In the genomic region with DNA sequence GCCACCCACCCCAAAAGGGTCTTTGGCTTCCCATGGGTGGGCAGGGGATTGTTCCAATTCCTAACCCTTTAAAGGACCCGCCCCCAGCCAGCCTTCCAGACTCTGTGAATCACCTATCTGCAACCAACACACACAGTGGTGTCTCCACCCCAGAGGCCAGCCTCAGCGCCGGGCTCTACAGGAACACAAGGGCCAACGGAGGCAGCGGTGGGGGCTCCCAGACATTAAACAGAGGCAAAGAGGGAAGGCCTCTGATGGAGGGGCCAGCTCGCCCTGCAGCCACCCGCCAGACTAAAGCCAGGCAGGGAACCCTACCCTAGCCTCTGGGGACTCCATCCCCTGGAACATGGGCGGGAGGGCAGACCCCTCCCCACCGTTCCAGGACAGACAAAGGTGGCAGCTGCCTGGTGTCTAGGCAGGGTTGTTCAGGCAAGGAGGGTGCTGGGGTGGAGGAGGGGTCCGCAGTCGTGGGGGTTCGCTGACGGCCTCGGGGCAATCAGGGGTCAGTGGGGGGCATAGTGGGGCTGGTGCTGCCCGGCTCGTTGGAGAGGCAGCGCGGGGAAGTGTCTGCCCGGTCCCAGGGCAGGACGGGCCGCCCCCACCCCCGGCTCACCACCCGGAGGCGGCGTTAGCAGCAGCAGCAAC, we compare ENCODE assay signal across 8 cellular contexts. TPM values are rescaled to one million over a fixed set of nuclear protein-coding genes. Genes with fewer than 3 reads are reported as not detected.
DNase-seq lines count a peak whose midpoint lies in the region; ATAC-seq and TF ChIP-seq lines count a peak whose summit lies in the region.

No MANE protein-coding gene starts in this region.

- H3K27me3 ChIP-seq in SK-N-SH (ENCODE audit: insufficient read depth) = no peaks in the 10 kb centered on the region
- no peaks in the 10 kb centered on the region for H3K27me3 ChIP-seq in esophagus (ENCODE audit: control insufficient read depth in 1 of 2, insufficient read depth in 2 of 2, low read length in 2 of 2)

- no peaks in the 10 kb centered on the region for H3K9me3 Mint-ChIP-seq in natural killer cell treated with Interleukin-12 subunit alpha and Interleukin-12 subunit beta and Interleukin-15 and Interleukin-18, amount 100 ng/mL, for 72 hours

- TF ChIP-seq EP300 in SK-N-SH (IDR thresholded peaks at IDR 0.05; ENCODE audit: borderline replicate concordance in 1 of 2, low read depth in 1 of 2, low read length in 1 of 2) = no peak

- peaks cover 14 to 43% of the 10 kb centered on the region in 2 experiments; a peak in 2 of 4 replicates for H3K4me1 ChIP-seq in SK-N-SH (ENCODE audit: control insufficient read depth in 1 of 2, insufficient read depth in 2 of 2, low read depth in 1 of 2, low read length in 1 of 2)
- peaks cover 13 to 25% of the 10 kb centered on the region in 2 donors for H3K4me1 ChIP-seq in esophagus (ENCODE audit: control insufficient read depth in 2 of 2, insufficient read depth in 2 of 2, low read length in 1 of 2)

- no peak for TF ChIP-seq CTCF in GM12864 (IDR thresholded peaks at IDR 0.05; ENCODE audit: low read depth, low read length, missing control alignments)
- TF ChIP-seq CTCF in SK-N-SH (IDR thresholded peaks at IDR 0.05) = no peak

- no peak for TF ChIP-seq POLR2A in GM18505 (IDR thresholded peaks at IDR 0.05; ENCODE audit: borderline replicate concordance, extremely low read depth, insufficient read depth, insufficient read length)

- no peaks in the 10 kb centered on the region for H3K9me3 ChIP-seq in SK-N-SH
- no peaks in the 10 kb centered on the region for H3K9me3 ChIP-seq in esophagus (ENCODE audit: control insufficient read depth in 2 of 2, insufficient read depth in 1 of 2, low read depth in 1 of 2, low read length in 1 of 2)

- no peaks in the 10 kb centered on the region for H3K36me3 Mint-ChIP-seq in natural killer cell treated with Interleukin-12 subunit alpha and Interleukin-12 subunit beta and Interleukin-15 and Interleukin-18, amount 100 ng/mL, for 72 hours

- WGBS in SK-N-SH (ENCODE audit: low lambda C conversion rate) = 55% methylated on average over 8 of the region's 25 CpGs
- WGBS in esophagus, 2 donors = 4 to 12% methylated on average over 24 to 25 of the region's 25 CpGs

- H3K9ac ChIP-seq in SK-N-SH = peak overlapping the region; percentile 87

- peak overlapping the region; percentile 92 for H2AFZ ChIP-seq in SK-N-SH (ENCODE audit: low read depth)

- peak overlapping the region; percentile 48 to 81; a peak in 3 of 4 replicates for H3K27ac ChIP-seq in SK-N-SH (ENCODE audit: low read depth in 2 of 2, low read length in 1 of 2)
- peak overlapping the region; percentile 96 to 98 for H3K27ac ChIP-seq in esophagus (ENCODE audit: low read depth in 2 of 2, low read length in 1 of 2)

- 0 out of 2 replicates have a peak, but pooled peaks cover 3% of the 10 kb centered on the region for H3K79me2 ChIP-seq in SK-N-SH (ENCODE audit: insufficient read depth)

- CTCF ChIA-PET in SK-N-SH (lab: Yijun Ruan, JAX) = interaction anchor here (1.2 to 3.3 kb wide), 4 partner anchors 31 to 68 kb away, joined by 3 to 14 read pairs (median 8); a partner anchor contains a TSS

- H3K27me3 Mint-ChIP-seq in natural killer cell treated with Interleukin-12 subunit alpha and Interleukin-12 subunit beta and Interleukin-15 and Interleukin-18, amount 100 ng/mL, for 72 hours = no peaks in the 10 kb centered on the region

- peaks cover 17 to 38% of the 10 kb centered on the region in 2 donors for H3K4me1 Mint-ChIP-seq in natural killer cell treated with Interleukin-12 subunit alpha and Interleukin-12 subunit beta and Interleukin-15 and Interleukin-18, amount 100 ng/mL, for 72 hours (ENCODE audit: low read depth in 2 of 2)

- H3K36me3 ChIP-seq in SK-N-SH (replicated peaks in 1 of 2; ENCODE audit: control insufficient read depth in 1 of 2, insufficient read depth in 2 of 2, low read length in 1 of 2) = no peaks in the 10 kb centered on the region
- H3K36me3 ChIP-seq in esophagus (ENCODE audit: control insufficient read depth in 2 of 2, insufficient read depth in 2 of 2, low read length in 1 of 2) = peaks cover 3 to 7% of the 10 kb centered on the region in 2 donors

- no peaks in the 10 kb centered on the region for H4K20me1 ChIP-seq in SK-N-SH (ENCODE audit: insufficient read depth)

- H3K4me3 ChIP-seq in GM12864 (ENCODE audit: low read depth, low read length) = peak overlapping the region; percentile 67
- H3K4me3 ChIP-seq in SK-N-SH (ENCODE audit: low read depth in 2 of 2, low read length in 1 of 2) = peak overlapping the region; percentile 59 to 78
- peak overlapping the region; percentile 69 to 82 for H3K4me3 ChIP-seq in esophagus (ENCODE audit: low read depth in 1 of 2, low read length in 2 of 2)

- POLR2A ChIA-PET in SK-N-SH (lab: Yijun Ruan, JAX) = interaction anchor here (1.0 to 2.4 kb wide), 3 partner anchors 31 to 40 kb away, joined by 3 to 9 read pairs (median 6); no protein-coding TSS in a partner anchor

- peak overlapping the region; percentile 100 for H3K4me2 ChIP-seq in SK-N-SH

- peaks cover 13% of the 10 kb centered on the region for H3F3A ChIP-seq in SK-N-SH (replicated peaks; ENCODE audit: insufficient read depth)

- no peaks in the 10 kb centered on the region for H3K9me2 ChIP-seq in SK-N-SH

- H3K27ac Mint-ChIP-seq in natural killer cell treated with Interleukin-12 subunit alpha and Interleukin-12 subunit beta and Interleukin-15 and Interleukin-18, amount 100 ng/mL, for 72 hours = peak overlapping the region; percentile 50 to 81

- no peak for DNase-seq in GM12864 (ENCODE audit: low read depth)
- no peak for DNase-seq in SK-N-SH
- DNase-seq in natural killer cell treated with Interleukin-12 subunit alpha and Interleukin-12 subunit beta and Interleukin-15 and Interleukin-18, amount 100 ng/mL, for 72 hours (ENCODE audit: low spot score) = no peak
- no peak for DNase-seq in Ammon's horn (ENCODE audit: low spot score)
- DNase-seq in NCI-H82 treated with DMSO at 0.1 percent for 48 hours (lab: John Stamatoyannopoulos, UW; ENCODE audit: unreplicated experiment) = no peak
- DNase-seq in cerebellar cortex (ENCODE audit: low spot score) = no peak

- TF ChIP-seq RAD21 in SK-N-SH (IDR thresholded peaks at IDR 0.05; ENCODE audit: low read length) = no peak

- H3K4me3 Mint-ChIP-seq in natural killer cell treated with Interleukin-12 subunit alpha and Interleukin-12 subunit beta and Interleukin-15 and Interleukin-18, amount 100 ng/mL, for 72 hours = peak overlapping the region; percentile 74

- ATAC-seq in natural killer cell treated with Interleukin-12 subunit alpha and Interleukin-12 subunit beta and Interleukin-15 and Interleukin-18, amount 100 ng/mL, for 72 hours = no peak
- no peak for ATAC-seq in GM18505 (IDR thresholded peaks at IDR 0.05; ENCODE audit: unreplicated experiment)

TF ChIP-seq in SK-N-SH, 30 proteins besides CTCF, POLR2A, EP300 and RAD21:
- no peak for TF ChIP-seq RXRA (IDR thresholded peaks at IDR 0.05; ENCODE audit: borderline replicate concordance, low read depth)
- TF ChIP-seq FOXJ3 (CRISPR knock-in tag; IDR thresholded peaks at IDR 0.05) = no peak
- TF ChIP-seq RCOR1 (IDR thresholded peaks at IDR 0.05; ENCODE audit: low read length) = no peak
- TF ChIP-seq, protein P1, sequence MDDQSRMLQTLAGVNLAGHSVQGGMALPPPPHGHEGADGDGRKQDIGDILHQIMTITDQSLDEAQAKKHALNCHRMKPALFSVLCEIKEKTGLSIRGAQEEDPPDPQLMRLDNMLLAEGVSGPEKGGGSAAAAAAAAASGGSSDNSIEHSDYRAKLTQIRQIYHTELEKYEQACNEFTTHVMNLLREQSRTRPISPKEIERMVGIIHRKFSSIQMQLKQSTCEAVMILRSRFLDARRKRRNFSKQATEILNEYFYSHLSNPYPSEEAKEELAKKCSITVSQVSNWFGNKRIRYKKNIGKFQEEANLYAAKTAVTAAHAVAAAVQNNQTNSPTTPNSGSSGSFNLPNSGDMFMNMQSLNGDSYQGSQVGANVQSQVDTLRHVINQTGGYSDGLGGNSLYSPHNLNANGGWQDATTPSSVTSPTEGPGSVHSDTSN (IDR thresholded peaks at IDR 0.05) = no peak
- no peak for TF ChIP-seq SIN3A (IDR thresholded peaks at IDR 0.05; ENCODE audit: borderline replicate concordance, low read depth, low read length)
- TF ChIP-seq TEAD4 (IDR thresholded peaks at IDR 0.05; ENCODE audit: borderline replicate concordance, insufficient read depth) = no peak
- TF ChIP-seq TAF1 (IDR thresholded peaks at IDR 0.05; ENCODE audit: borderline replicate concordance, low read depth, low read length) = no peak
- TF ChIP-seq RFX5 (IDR thresholded peaks at IDR 0.05; ENCODE audit: low read length) = no peak
- TF ChIP-seq NFIC (IDR thresholded peaks at IDR 0.05; ENCODE audit: borderline replicate concordance) = no peak
- TF ChIP-seq POLR2AphosphoS5 (IDR thresholded peaks at IDR 0.05; ENCODE audit: low read depth, low read length) = no peak; the same call in 1 of the 2 replicates
- TF ChIP-seq MEF2A (IDR thresholded peaks at IDR 0.05; ENCODE audit: borderline replicate concordance, low read depth) = no peak
- no peak for TF ChIP-seq SMC3 (IDR thresholded peaks at IDR 0.05; ENCODE audit: low read depth, low read length)
- no peak for TF ChIP-seq MXI1 (IDR thresholded peaks at IDR 0.05; ENCODE audit: low read depth, low read length)
- no peak for TF ChIP-seq FOSL2 (IDR thresholded peaks at IDR 0.05; ENCODE audit: borderline replicate concordance, low read depth)
- no peak for TF ChIP-seq CHD2 (IDR thresholded peaks at IDR 0.05; ENCODE audit: low read length, partially characterized antibody)

RNA-seq across cellular contexts. Expression of a gene that starts 0.4 kb away (rescaled TPM):
- polyA plus RNA-seq in SK-N-SH (2012; rRNA removed) = 141 and 194 TPM in 2 replicates
- 121 and 166 TPM in 2 replicates for polyA plus RNA-seq in SK-N-SH (2012; cell fraction: cytosol; rRNA removed)
- polyA plus RNA-seq in SK-N-SH (2012; cell fraction: nucleus; rRNA removed) = 102 and 112 TPM in 2 replicates
- 10 to 100 TPM; 54.0 to 94.9 TPM for polyA plus RNA-seq in esophagus
- 100 to 1,000 TPM in 1 of 2 donors, 10 to 100 TPM in 1; 88.4 to 126 TPM for total RNA-seq in natural killer cell treated with Interleukin-12 subunit alpha and Interleukin-12 subunit beta and Interleukin-15 and Interleukin-18, amount 100 ng/mL, for 72 hours

RNA-seq across cellular contexts. Expression of a gene that starts 53.1 kb away (rescaled TPM):
- polyA plus RNA-seq in SK-N-SH (2012; rRNA removed) (5.7 and 6.7 TPM in 2 replicates), esophagus (1 to 10 TPM; 3.8 to 9.2 TPM)
- 3.2 and 4.1 TPM in 2 replicates for polyA plus RNA-seq in SK-N-SH (2012; cell fraction: cytosol; rRNA removed)
- polyA plus RNA-seq in SK-N-SH (2012; cell fraction: nucleus; rRNA removed) = 14.3 and 15.3 TPM in 2 replicates
- total RNA-seq in natural killer cell treated with Interleukin-12 subunit alpha and Interleukin-12 subunit beta and Interleukin-15 and Interleukin-18, amount 100 ng/mL, for 72 hours = 10 to 100 TPM; 11.1 to 27.4 TPM

RNA-seq across cellular contexts. Expression of a gene that starts 57.0 kb away (rescaled TPM):
- polyA plus RNA-seq in SK-N-SH (2012; rRNA removed) (5.6 and 6.5 TPM in 2 replicates), esophagus (1 to 10 TPM; 4.9 to 5.7 TPM)
- polyA plus RNA-seq in SK-N-SH (2012; cell fraction: cytosol; rRNA removed) = 4.0 and 4.3 TPM in 2 replicates
- polyA plus RNA-seq in SK-N-SH (2012; cell fraction: nucleus; rRNA removed) = 12.5 and 14.9 TPM in 2 replicates
- 10 to 100 TPM; 14.0 to 26.2 TPM for total RNA-seq in natural killer cell treated with Interleukin-12 subunit alpha and Interleukin-12 subunit beta and Interleukin-15 and Interleukin-18, amount 100 ng/mL, for 72 hours
